ENCODE assay signal across 9 cellular contexts in the genomic region with DNA sequence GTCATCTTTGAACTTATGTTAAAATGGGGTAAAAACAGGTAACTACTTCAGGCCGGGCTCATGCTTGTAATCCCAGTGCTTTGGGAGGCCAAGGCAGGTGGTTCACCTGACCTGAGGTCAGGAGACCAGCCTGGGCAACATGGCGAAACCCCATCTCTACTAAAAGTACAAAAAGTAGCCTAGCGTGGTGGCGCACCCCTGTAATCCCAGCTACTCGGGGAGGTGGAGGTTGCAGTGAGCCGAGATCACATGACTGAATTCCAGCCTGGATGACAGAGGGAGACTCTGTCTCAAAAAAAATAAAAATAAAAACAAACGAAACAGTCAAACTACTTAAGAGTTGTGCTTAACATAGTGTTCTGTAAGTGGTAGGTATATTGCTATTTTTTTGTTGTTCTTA. TPM values are rescaled to one million over a fixed set of nuclear protein-coding genes. Genes with fewer than 3 reads are reported as not detected.
DNase-seq lines count a peak whose midpoint lies in the region; ATAC-seq and TF ChIP-seq lines count a peak whose summit lies in the region.
"Had no signal": no experiment of that assay in that cellular context is flagged by ENCODE, and none has a peak within 500 bp of the region (broad histone marks: within the 10 kb centered on the region; RNA-seq: fewer than 3 reads in every experiment).

No MANE protein-coding gene starts in this region.

- H3K36me3 Mint-ChIP-seq in activated naive CD4-positive, alpha-beta T cell treated with anti-CD3 and anti-CD28 coated beads, Interleukin-2, amount 50 U/mL, for 24 hours, result peaks cover 17% of the 10 kb centered on the region

- no peak for TF ChIP-seq EP300 in upper lobe of left lung (IDR thresholded peaks at IDR 0.05)

- TF ChIP-seq CTCF in brain microvascular endothelial cell (IDR thresholded peaks at IDR 0.05; ENCODE audit: low read depth, low read length, missing control alignments) (no peak), upper lobe of left lung (IDR thresholded peaks at IDR 0.05) (no peak)

- H4K91ac ChIP-seq in mesenchymal stem cell (ENCODE audit: low read length), result no peak overlapping the region

- peaks cover 29% of the 10 kb centered on the region for H3K4me1 Mint-ChIP-seq in activated naive CD4-positive, alpha-beta T cell treated with anti-CD3 and anti-CD28 coated beads, Interleukin-2, amount 50 U/mL, for 24 hours

- peak overlapping the region; percentile 100 for H3K9ac ChIP-seq in mesenchymal stem cell (ENCODE audit: low read length)

- 100% methylated on average over 1 of the region's 7 CpGs for WGBS in mesenchymal stem cell
- WGBS in upper lobe of left lung, 2 donors, result 22 to 45% methylated on average over 4 to 7 of the region's 7 CpGs

- H3K4me2 ChIP-seq in mesenchymal stem cell (ENCODE audit: low read length, poor library complexity, severe bottlenecking), result peak overlapping the region; percentile 63

- no peak overlapping the region for H2BK12ac ChIP-seq in mesenchymal stem cell (ENCODE audit: low read length in 2 of 2)

- no peak overlapping the region for H4K8ac ChIP-seq in mesenchymal stem cell (ENCODE audit: low read length)

- no peak overlapping the region for H3K23ac ChIP-seq in mesenchymal stem cell (ENCODE audit: low read length in 2 of 2)

- no peaks in the 10 kb centered on the region for H3K79me1 ChIP-seq in mesenchymal stem cell (replicated peaks; ENCODE audit: low read length, poor library complexity, severe bottlenecking)

- TF ChIP-seq POLR2A in upper lobe of left lung (IDR thresholded peaks at IDR 0.05), result no peak

- peak overlapping the region; percentile 99 for H3K4me3 Mint-ChIP-seq in activated naive CD4-positive, alpha-beta T cell treated with anti-CD3 and anti-CD28 coated beads, Interleukin-2, amount 50 U/mL, for 24 hours

- H2AFZ ChIP-seq in mesenchymal stem cell (ENCODE audit: low read depth, low read length), result no peak overlapping the region

- no peak overlapping the region for H3K14ac ChIP-seq in mesenchymal stem cell (ENCODE audit: low read length in 2 of 2)

- H3K27ac ChIP-seq in brain microvascular endothelial cell (no peak overlapping the region), mesenchymal stem cell (ENCODE audit: low read length, poor library complexity, severe bottlenecking) (no peak overlapping the region), upper lobe of left lung (peak overlapping the region in 3 of 4 donors; percentile 40 to 100 (median 99))

- in situ Hi-C loops in brain microvascular endothelial cell (cut with HindIII; ENCODE audit: low pct_ligation_motif_present, low sequenced_read_pairs), result no loop called here

- no peak overlapping the region for H2AK5ac ChIP-seq in mesenchymal stem cell (ENCODE audit: low read length, severe bottlenecking)

- no peaks in the 10 kb centered on the region for H3K4me1 ChIP-seq in mesenchymal stem cell (ENCODE audit: control insufficient read depth, insufficient read depth, low read depth, low read length)
- H3K4me1 ChIP-seq in upper lobe of left lung, result peaks cover 16 to 68% (median 31%) of the 10 kb centered on the region in 4 donors

- no peak overlapping the region for H2BK15ac ChIP-seq in mesenchymal stem cell (ENCODE audit: low read depth, poor library complexity, severe bottlenecking)

- no peak overlapping the region for H2BK120ac ChIP-seq in mesenchymal stem cell (ENCODE audit: low read depth, low read length)

- H3K27ac Mint-ChIP-seq in activated naive CD4-positive, alpha-beta T cell treated with anti-CD3 and anti-CD28 coated beads, Interleukin-2, amount 50 U/mL, for 24 hours, result peak overlapping the region; percentile 92

- H3K9me3 ChIP-seq in mesenchymal stem cell (ENCODE audit: control insufficient read depth, low read length) (no peaks in the 10 kb centered on the region), upper lobe of left lung (no peaks in the 10 kb centered on the region)

- H3K4me3 ChIP-seq in brain microvascular endothelial cell (ENCODE audit: low read depth, low read length) (peak overlapping the region; percentile 99), mesenchymal stem cell (ENCODE audit: insufficient read depth in 1 of 2, low read depth in 1 of 2, low read length in 2 of 2) (peak overlapping the region in 1 of 2 experiments; percentile 97), upper lobe of left lung (peak overlapping the region; percentile 14 to 80 (median 71))

- no peak for DNase-seq in activated naive CD4-positive, alpha-beta T cell (lab: John Stamatoyannopoulos, UW)
- DNase-seq in brain microvascular endothelial cell, result no peak
- no peak for DNase-seq in mesenchymal stem cell
- DNase-seq in upper lobe of left lung, result no peak
- no peak for DNase-seq in NCI-H2029 (lab: John Stamatoyannopoulos, UW)
- DNase-seq: stimulated activated CD4-positive, alpha-beta T cell treated with anti-CD3 and anti-CD28 coated beads, Interleukin-15, amount 100 ng/mL, for 24 hours had no signal

- ATAC-seq in upper lobe of left lung (ENCODE audit: low FRiP score in 2 of 2) (no peak), GM18909 (IDR thresholded peaks at IDR 0.05; ENCODE audit: poor library complexity, unreplicated experiment) (no peak), GM18520 (IDR thresholded peaks at IDR 0.05; ENCODE audit: unreplicated experiment) (no peak)

- H2BK5ac ChIP-seq in mesenchymal stem cell (ENCODE audit: low read depth, low read length, poor library complexity, severe bottlenecking), result no peak overlapping the region

- H3K9me3 Mint-ChIP-seq in activated naive CD4-positive, alpha-beta T cell treated with anti-CD3 and anti-CD28 coated beads, Interleukin-2, amount 50 U/mL, for 24 hours, result no peaks in the 10 kb centered on the region

- H3K18ac ChIP-seq in mesenchymal stem cell (ENCODE audit: low read depth in 1 of 2, low read length in 2 of 2), result no peak overlapping the region

- peaks cover 25% of the 10 kb centered on the region for H3K36me3 ChIP-seq in brain microvascular endothelial cell (replicated peaks)
- peaks cover 0 to 42% of the 10 kb centered on the region in 2 experiments for H3K36me3 ChIP-seq in mesenchymal stem cell (ENCODE audit: control insufficient read depth in 1 of 2, insufficient read depth in 2 of 2, low read depth in 1 of 2, low read length in 2 of 2)
- peaks cover 0 to 41% (median 10%) of the 10 kb centered on the region in 4 donors for H3K36me3 ChIP-seq in upper lobe of left lung

- H3K27me3 ChIP-seq in brain microvascular endothelial cell (replicated peaks) (no peaks in the 10 kb centered on the region), mesenchymal stem cell (ENCODE audit: control insufficient read depth in 1 of 2, insufficient read depth in 1 of 2, low read length in 2 of 2) (no peaks in the 10 kb centered on the region), upper lobe of left lung (peaks cover 0 to 4% (median 0%) of the 10 kb centered on the region in 4 donors)

- H3K4ac ChIP-seq in mesenchymal stem cell (ENCODE audit: low read depth in 1 of 2, low read length in 2 of 2), result no peak overlapping the region

- H3K27me3 Mint-ChIP-seq in activated naive CD4-positive, alpha-beta T cell treated with anti-CD3 and anti-CD28 coated beads, Interleukin-2, amount 50 U/mL, for 24 hours, result no peaks in the 10 kb centered on the region

RNA-seq across cellular contexts. Expression of a gene that starts 2.5 kb away (rescaled TPM):
- 115 TPM for polyA plus RNA-seq in mesenchymal stem cell (2013, experiment 1 of 2)
- 113 TPM for polyA plus RNA-seq in mesenchymal stem cell (2013, experiment 2 of 2)
- total RNA-seq in upper lobe of left lung, result 100 to 1,000 TPM; 158 to 294 (median 244) TPM

Comparison
In these comparisons a context has a peak if more than half of its experiments do, and no peak if none do; other contexts are left out.
1. H3K27ac ChIP-seq: peak in upper lobe of left lung (3 of 4); none in brain microvascular endothelial cell (single experiment) and mesenchymal stem cell (single experiment).